2 cellular contexts compared by ENCODE assay signal in genomic region chr10:1109795-1110673, GRCh38.
TF ChIP-seq lines count a peak whose summit lies in the region.

No MANE protein-coding gene starts in this region.

TF ChIP-seq in WTC11, 78 proteins besides CTCF, POLR2A, EP300 and RAD21 (continued from another document):
- TF ChIP-seq ZNF425 (CRISPR knock-in tag; conservative IDR thresholded peaks at IDR 0.05) = no peak

TF ChIP-seq in HepG2, 621 proteins besides CTCF, POLR2A, EP300 and RAD21 (continued from another document and continues in another):
- no peak for TF ChIP-seq GMEB1 (CRISPR knock-in tag; IDR thresholded peaks at IDR 0.05; ENCODE audit: borderline replicate concordance)
- TF ChIP-seq MYC (CRISPR knock-in tag; IDR thresholded peaks at IDR 0.05; ENCODE audit: borderline replicate concordance) = peak; percentile 19; the same call in 1 of the 2 replicates
- peak; percentile 82 for TF ChIP-seq ZBTB38 (CRISPR knock-in tag; IDR thresholded peaks at IDR 0.05)
- no peak for TF ChIP-seq PTBP1 (IDR thresholded peaks at IDR 0.05; ENCODE audit: low read depth, low read length, poor library complexity, severe bottlenecking)
- peak; percentile 12; the same call in 1 of the 2 replicates for TF ChIP-seq SALL1 (CRISPR knock-in tag; IDR thresholded peaks at IDR 0.05)
- no peak for TF ChIP-seq ZNF574 (CRISPR knock-in tag; IDR thresholded peaks at IDR 0.05)
- TF ChIP-seq ZBTB4 (CRISPR knock-in tag; IDR thresholded peaks at IDR 0.05; ENCODE audit: borderline replicate concordance) = 0 out of 2 replicates have a peak, but pooled peaks have one; percentile 43
- no peak for TF ChIP-seq ZNF275 (CRISPR knock-in tag; IDR thresholded peaks at IDR 0.05; ENCODE audit: borderline replicate concordance)
- TF ChIP-seq XRCC5 (optimal IDR thresholded peaks at IDR 0.05; ENCODE audit: low read length) = peak; percentile 61
- TF ChIP-seq ZNF768 (CRISPR knock-in tag; IDR thresholded peaks at IDR 0.05) = no peak
- 0 out of 2 replicates have a peak, but pooled peaks have one; percentile 12 for TF ChIP-seq SOX5 (CRISPR knock-in tag; IDR thresholded peaks at IDR 0.05; ENCODE audit: borderline replicate concordance)
- TF ChIP-seq RFX3 (CRISPR knock-in tag; IDR thresholded peaks at IDR 0.05) = no peak
- peak; percentile 66 for TF ChIP-seq HNF4A (CRISPR knock-in tag; IDR thresholded peaks at IDR 0.05)
- TF ChIP-seq RFX5 (IDR thresholded peaks at IDR 0.05; ENCODE audit: low read depth, low read length) = no peak
- no peak for TF ChIP-seq EZH2 (conservative IDR thresholded peaks at IDR 0.05; ENCODE audit: low read depth, low read length)
- no peak for TF ChIP-seq ZNF704 (CRISPR knock-in tag; IDR thresholded peaks at IDR 0.05; ENCODE audit: borderline replicate concordance)
- peak; percentile 38; the same call in 1 of the 2 replicates for TF ChIP-seq FOSL1 (CRISPR knock-in tag; IDR thresholded peaks at IDR 0.05; ENCODE audit: borderline replicate concordance)
- TF ChIP-seq CHD4 (IDR thresholded peaks at IDR 0.05; ENCODE audit: borderline replicate concordance, low read length) = no peak
- no peak; the same call in 1 of the 2 replicates for TF ChIP-seq GABPB1 (CRISPR knock-in tag; IDR thresholded peaks at IDR 0.05)
- TF ChIP-seq TARDBP (CRISPR knock-in tag; IDR thresholded peaks at IDR 0.05) = no peak
- 0 out of 2 replicates have a peak, but pooled peaks have one; percentile 32 for TF ChIP-seq MTA1 (CRISPR knock-in tag; IDR thresholded peaks at IDR 0.05; ENCODE audit: borderline replicate concordance)
- TF ChIP-seq ZBTB33 (CRISPR knock-in tag; IDR thresholded peaks at IDR 0.05) = peak; percentile 98
- no peak for TF ChIP-seq ONECUT2 (CRISPR knock-in tag; IDR thresholded peaks at IDR 0.05)
- TF ChIP-seq ZNF335 (CRISPR knock-in tag; IDR thresholded peaks at IDR 0.05) = no peak
- no peak for TF ChIP-seq ZBTB7A (CRISPR knock-in tag; IDR thresholded peaks at IDR 0.05)
- peak; percentile 53; the same call in 1 of the 2 replicates for TF ChIP-seq ETV5 (CRISPR knock-in tag; IDR thresholded peaks at IDR 0.05; ENCODE audit: borderline replicate concordance)
- 0 out of 2 replicates have a peak, but pooled peaks have one; percentile 35 for TF ChIP-seq ZNF318 (CRISPR knock-in tag; IDR thresholded peaks at IDR 0.05)
- TF ChIP-seq STAG1 (CRISPR knock-in tag; IDR thresholded peaks at IDR 0.05) = peak; percentile 74
- peak; percentile 85 for TF ChIP-seq ZNF264 (CRISPR knock-in tag; IDR thresholded peaks at IDR 0.05)
- TF ChIP-seq ZHX1 (CRISPR knock-in tag; IDR thresholded peaks at IDR 0.05; ENCODE audit: low read depth) = no peak
- TF ChIP-seq NCOA2 (CRISPR knock-in tag; IDR thresholded peaks at IDR 0.05) = no peak
